ENCODE assay signal across 13 cellular contexts in the genomic region with DNA sequence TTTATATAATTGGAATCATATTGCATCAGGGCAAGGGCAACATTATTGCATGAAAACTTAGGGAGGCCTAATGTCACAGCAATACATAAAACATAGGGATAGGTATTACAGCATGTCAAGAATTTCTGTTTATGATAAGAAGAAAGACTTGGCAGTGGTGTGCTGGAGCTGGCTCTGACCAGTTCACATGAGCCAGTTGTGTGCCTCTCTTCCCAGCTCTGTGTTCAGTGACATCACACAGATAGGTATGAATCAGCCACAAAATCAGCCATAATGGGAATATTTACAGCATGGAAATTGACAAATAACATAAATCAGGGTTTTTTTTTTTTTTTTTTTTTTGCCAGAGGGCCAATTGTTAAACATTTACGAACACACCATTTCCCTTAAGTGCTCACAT. TPM values are rescaled to one million over a fixed set of nuclear protein-coding genes. Genes with fewer than 3 reads are reported as not detected.
DNase-seq lines count a peak whose midpoint lies in the region; ATAC-seq and TF ChIP-seq lines count a peak whose summit lies in the region.
"Had no signal": no experiment of that assay in that cellular context is flagged by ENCODE, and none has a peak within 500 bp of the region (broad histone marks: within the 10 kb centered on the region; RNA-seq: fewer than 3 reads in every experiment).

No MANE protein-coding gene starts in this region.

- ATAC-seq in GM18861 (IDR thresholded peaks at IDR 0.05; ENCODE audit: unreplicated experiment) = no peak
- ATAC-seq: HCT116 had no signal

- TF ChIP-seq POLR2A in erythroblast (IDR thresholded peaks at IDR 0.05; ENCODE audit: low read length) = no peak

- DNase-seq in EL = peak; percentile 6
- DNase-seq in LHCN-M2 (ENCODE audit: low read depth) = peak; percentile 7
- DNase-seq in erythroblast (lab: John Stamatoyannopoulos, UW) = peak; percentile 24 to 64
- DNase-seq in iris pigment epithelial cell (ENCODE audit: low read depth) = peak; percentile 3
- DNase-seq in SHP77 (lab: John Stamatoyannopoulos, UW) = no peak
- no peak for DNase-seq in stimulated activated CD4-positive, alpha-beta T cell treated with anti-CD3 and anti-CD28 coated beads, Interleukin-4, amount 100 ng/mL, for 24 hours
- DNase-seq: 8988T; CD4-positive, CD25-positive, alpha-beta regulatory T cell; DMS53 had no signal

RNA-seq across cellular contexts. Expression of gene ACSM4, which starts 32.0 kb away (rescaled TPM):
- not detected in 2 replicates for total RNA-seq in LHCN-M2 (2014; rRNA removed)
- polyA plus RNA-seq in LHCN-M2 (2012) = not detected
- total RNA-seq: CD4-positive, CD25-positive, alpha-beta regulatory T cell; Daoy; H1 had no signal
- polyA plus RNA-seq: CD4-positive, CD25-positive, alpha-beta regulatory T cell; H1 had no signal

Comparison
In these comparisons a context has a peak if more than half of its experiments do, and no peak if none do; other contexts are left out.
1. DNase-seq: peak in EL (single experiment), LHCN-M2 (single experiment), erythroblast (2 of 2) and iris pigment epithelial cell (single experiment); none in SHP77 (0 of 2) and stimulated activated CD4-positive, alpha-beta T cell treated with anti-CD3 and anti-CD28 coated beads, Interleukin-4, amount 100 ng/mL, for 24 hours (single experiment).